ENCODE assay signal across 2 cellular contexts in genomic region chrX:110317079-110317819, GRCh38.
TF ChIP-seq lines count a peak whose summit lies in the region.

No MANE protein-coding gene starts in this region.

TF ChIP-seq in IMR-90, 13 proteins besides CTCF, POLR2A, EP300 and RAD21:
- no peak for TF ChIP-seq MAFK (IDR thresholded peaks at IDR 0.05; ENCODE audit: low read depth, low read length)

TF ChIP-seq in endothelial cell of umbilical vein, 7 proteins besides CTCF, POLR2A, EP300 and RAD21:
- TF ChIP-seq JUN (IDR thresholded peaks at IDR 0.05; ENCODE audit: borderline replicate concordance, insufficient read depth, insufficient read length, low read depth) = no peak
